ENCODE assay signal across 1 cellular context in the genomic region with DNA sequence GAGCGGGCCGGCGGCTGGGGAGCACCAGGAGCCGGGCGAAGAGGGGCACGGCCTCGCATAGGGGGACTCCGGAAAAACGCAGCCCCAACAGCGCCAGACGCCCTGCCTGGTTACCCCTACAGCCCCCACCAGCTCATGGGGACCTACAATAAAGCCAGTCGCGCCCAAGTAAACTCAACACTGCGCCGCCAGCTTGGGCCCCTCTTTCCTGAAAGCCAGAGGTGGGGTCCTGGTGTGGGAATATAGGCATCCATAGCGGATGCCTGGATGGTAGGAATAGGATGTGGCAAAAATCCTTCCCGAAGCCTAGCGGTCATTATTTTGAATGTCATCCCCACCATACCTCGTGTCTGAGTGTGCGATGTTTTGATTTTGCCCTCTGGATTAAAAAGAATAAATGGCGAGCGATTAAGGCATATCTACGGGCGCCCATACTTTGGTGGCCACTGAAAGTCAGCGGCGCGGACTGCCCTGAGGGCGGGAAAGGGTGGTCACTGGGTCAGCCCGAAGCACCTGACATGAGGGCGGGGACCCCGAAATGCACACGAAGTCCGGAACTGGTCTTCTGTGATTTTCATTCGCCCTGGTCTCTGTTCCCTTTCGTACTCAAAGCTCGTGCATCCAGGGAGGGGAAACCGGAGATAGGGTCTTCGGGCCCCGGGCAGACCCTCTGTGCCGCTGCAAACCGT.
TF ChIP-seq lines count a peak whose summit lies in the region.

A gene with protein sequence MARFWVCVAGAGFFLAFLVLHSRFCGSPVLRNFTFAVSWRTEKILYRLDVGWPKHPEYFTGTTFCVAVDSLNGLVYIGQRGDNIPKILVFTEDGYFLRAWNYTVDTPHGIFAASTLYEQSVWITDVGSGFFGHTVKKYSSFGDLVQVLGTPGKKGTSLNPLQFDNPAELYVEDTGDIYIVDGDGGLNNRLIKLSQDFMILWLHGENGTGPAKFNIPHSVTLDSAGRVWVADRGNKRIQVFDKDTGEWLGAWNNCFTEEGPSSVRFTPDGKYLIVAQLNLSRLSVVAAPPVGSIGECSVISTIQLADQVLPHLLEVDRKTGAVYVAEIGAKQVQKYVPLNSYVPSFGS (plus strand): TSS at position 577 of the 689 bp plus-strand sequence. CDS start 184 bp downstream, outside the sequence.
A gene (minus strand): TSS at position 210 of the 689 bp plus-strand sequence. CDS start 847 bp downstream, outside the sequence.

TF ChIP-seq in HEK293, 187 proteins besides CTCF, POLR2A, EP300 and RAD21 (continued from another document):
- TF ChIP-seq, protein P1, sequence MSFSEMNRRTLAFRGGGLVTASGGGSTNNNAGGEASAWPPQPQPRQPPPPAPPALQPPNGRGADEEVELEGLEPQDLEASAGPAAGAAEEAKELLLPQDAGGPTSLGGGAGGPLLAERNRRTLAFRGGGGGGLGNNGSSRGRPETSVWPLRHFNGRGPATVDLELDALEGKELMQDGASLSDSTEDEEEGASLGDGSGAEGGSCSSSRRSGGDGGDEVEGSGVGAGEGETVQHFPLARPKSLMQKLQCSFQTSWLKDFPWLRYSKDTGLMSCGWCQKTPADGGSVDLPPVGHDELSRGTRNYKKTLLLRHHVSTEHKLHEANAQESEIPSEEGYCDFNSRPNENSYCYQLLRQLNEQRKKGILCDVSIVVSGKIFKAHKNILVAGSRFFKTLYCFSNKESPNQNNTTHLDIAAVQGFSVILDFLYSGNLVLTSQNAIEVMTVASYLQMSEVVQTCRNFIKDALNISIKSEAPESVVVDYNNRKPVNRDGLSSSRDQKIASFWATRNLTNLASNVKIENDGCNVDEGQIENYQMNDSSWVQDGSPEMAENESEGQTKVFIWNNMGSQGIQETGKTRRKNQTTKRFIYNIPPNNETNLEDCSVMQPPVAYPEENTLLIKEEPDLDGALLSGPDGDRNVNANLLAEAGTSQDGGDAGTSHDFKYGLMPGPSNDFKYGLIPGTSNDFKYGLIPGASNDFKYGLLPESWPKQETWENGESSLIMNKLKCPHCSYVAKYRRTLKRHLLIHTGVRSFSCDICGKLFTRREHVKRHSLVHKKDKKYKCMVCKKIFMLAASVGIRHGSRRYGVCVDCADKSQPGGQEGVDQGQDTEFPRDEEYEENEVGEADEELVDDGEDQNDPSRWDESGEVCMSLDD (tag by site-specific recombination; IDR thresholded peaks at IDR 0.05) = peak; percentile 67; the same call in 1 of the 2 replicates
- TF ChIP-seq ZNF623 (tag by site-specific recombination; IDR thresholded peaks at IDR 0.05) (no peak), ZFP41 (tag by site-specific recombination; IDR thresholded peaks at IDR 0.05; ENCODE audit: borderline replicate concordance) (no peak), RBAK (tag by site-specific recombination; IDR thresholded peaks at IDR 0.05) (no peak), ZEB2 (tag by site-specific recombination; IDR thresholded peaks at IDR 0.05) (peak; percentile 75; the same call in 1 of the 2 replicates), ZNF660 (tag by site-specific recombination; IDR thresholded peaks at IDR 0.05) (peak; percentile 98)
- TF ChIP-seq, protein P2, sequence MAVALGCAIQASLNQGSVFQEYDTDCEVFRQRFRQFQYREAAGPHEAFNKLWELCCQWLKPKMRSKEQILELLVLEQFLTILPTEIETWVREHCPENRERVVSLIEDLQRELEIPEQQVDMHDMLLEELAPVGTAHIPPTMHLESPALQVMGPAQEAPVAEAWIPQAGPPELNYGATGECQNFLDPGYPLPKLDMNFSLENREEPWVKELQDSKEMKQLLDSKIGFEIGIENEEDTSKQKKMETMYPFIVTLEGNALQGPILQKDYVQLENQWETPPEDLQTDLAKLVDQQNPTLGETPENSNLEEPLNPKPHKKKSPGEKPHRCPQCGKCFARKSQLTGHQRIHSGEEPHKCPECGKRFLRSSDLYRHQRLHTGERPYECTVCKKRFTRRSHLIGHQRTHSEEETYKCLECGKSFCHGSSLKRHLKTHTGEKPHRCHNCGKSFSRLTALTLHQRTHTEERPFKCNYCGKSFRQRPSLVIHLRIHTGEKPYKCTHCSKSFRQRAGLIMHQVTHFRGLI (tag by site-specific recombination; IDR thresholded peaks at IDR 0.05) = peak; percentile 73
- TF ChIP-seq, protein P3, sequence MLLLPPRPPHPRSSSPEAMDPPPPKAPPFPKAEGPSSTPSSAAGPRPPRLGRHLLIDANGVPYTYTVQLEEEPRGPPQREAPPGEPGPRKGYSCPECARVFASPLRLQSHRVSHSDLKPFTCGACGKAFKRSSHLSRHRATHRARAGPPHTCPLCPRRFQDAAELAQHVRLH (tag by site-specific recombination; IDR thresholded peaks at IDR 0.05) = no peak; the same call in 1 of the 2 replicates
